In the genomic region with DNA sequence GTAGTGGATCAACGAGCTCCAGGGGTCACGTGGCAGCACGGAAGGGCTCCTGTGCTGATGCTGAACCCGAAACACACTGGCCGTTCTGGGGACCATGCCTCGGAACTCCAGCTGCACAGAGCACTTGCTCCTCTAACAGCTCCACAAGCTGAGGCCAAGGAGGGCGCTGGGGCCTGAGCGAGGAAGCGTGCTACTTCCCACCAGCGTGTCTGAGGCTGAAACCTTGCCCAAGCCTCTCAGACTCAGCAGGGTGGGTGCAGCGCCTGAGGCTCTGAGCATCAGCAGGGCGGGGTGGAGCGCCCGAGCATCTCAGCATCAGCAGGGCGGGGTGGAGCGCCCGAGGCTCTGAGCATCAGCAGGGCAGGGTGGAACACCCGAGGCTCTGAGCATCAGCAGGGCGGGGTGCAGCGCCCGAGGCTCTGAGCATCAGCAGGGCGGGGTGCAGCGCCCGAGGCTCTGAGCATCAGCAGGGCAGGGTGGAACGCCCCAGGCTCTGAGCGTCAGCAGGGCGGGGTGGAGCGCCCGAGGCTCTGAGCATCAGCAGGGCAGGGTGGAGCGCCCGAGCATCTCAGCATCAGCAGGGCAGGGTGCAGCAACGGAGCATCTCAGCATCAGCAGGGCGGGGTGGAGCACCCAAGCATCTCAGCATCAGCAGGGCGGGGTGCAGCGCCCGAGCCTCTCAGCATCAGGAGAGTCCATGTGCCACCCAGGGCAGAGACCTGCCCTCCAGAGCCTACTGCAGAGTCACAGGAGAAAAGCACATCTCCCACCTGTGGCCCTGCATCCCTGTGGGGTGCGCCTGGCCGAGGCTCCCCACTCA, we compare ENCODE assay signal across 1 cellular context.
A peak's percentile ranks its signal among the peaks of the same experiment; 100 is the strongest.
TF ChIP-seq lines count a peak whose summit lies in the region.

No MANE protein-coding gene starts in this region.

TF ChIP-seq in HEK293, 187 proteins besides CTCF, POLR2A, EP300 and RAD21 (continued from another document):
- TF ChIP-seq, protein P1, sequence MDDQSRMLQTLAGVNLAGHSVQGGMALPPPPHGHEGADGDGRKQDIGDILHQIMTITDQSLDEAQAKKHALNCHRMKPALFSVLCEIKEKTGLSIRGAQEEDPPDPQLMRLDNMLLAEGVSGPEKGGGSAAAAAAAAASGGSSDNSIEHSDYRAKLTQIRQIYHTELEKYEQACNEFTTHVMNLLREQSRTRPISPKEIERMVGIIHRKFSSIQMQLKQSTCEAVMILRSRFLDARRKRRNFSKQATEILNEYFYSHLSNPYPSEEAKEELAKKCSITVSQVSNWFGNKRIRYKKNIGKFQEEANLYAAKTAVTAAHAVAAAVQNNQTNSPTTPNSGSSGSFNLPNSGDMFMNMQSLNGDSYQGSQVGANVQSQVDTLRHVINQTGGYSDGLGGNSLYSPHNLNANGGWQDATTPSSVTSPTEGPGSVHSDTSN (CRISPR knock-in tag; IDR thresholded peaks at IDR 0.05): no peak
- peak; percentile 92 for TF ChIP-seq KLF1 (tag by site-specific recombination; IDR thresholded peaks at IDR 0.05)
